In genomic region chr12:64403708-64404469, GRCh38 we compare ENCODE assay signal across 1 cellular context.
TF ChIP-seq lines count a peak whose summit lies in the region.

TSS of gene XPOT (plus strand) at chr12:64404392. CDS start at chr12:64410036, 5,644 bp downstream.

TF ChIP-seq in K562, 482 proteins besides CTCF, POLR2A, EP300 and RAD21 (continued from another document):
- no peak for TF ChIP-seq E2F4 (CRISPR knock-in tag; IDR thresholded peaks at IDR 0.05; ENCODE audit: low read depth)
- TF ChIP-seq SMAD3 (CRISPR knock-in tag; conservative IDR thresholded peaks at IDR 0.05) = no peak
- no peak for TF ChIP-seq BRF1 (IDR thresholded peaks at IDR 0.05; ENCODE audit: borderline replicate concordance, extremely low read depth, insufficient read length)
- TF ChIP-seq ZBED1 (IDR thresholded peaks at IDR 0.05) = no peak
- no peak for TF ChIP-seq KHSRP (IDR thresholded peaks at IDR 0.05)
